ENCODE assay signal across 1 cellular context in the genomic region with DNA sequence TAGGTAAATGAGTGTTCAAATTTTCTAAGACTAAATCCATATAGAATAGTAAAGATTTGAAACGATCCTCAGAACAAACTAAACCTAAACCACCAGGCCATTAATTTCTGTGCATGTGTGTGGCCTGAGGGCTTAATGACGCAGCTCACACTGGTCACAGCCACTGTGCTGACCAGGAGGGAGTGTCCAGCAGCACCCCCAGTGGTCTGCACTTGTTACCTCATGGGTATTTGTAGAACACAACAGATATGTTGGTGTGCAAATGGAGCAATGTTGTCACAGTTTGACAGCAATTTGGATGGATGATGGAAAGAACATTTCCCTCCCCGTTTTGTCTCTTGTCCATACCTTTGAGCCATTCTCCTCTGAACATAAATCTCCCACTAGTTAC.
TF ChIP-seq lines count a peak whose summit lies in the region.

No MANE protein-coding gene starts in this region.

TF ChIP-seq in HCT116, 20 proteins besides CTCF, POLR2A, EP300 and RAD21 (continued from another document):
- TF ChIP-seq ZNF274 (IDR thresholded peaks at IDR 0.05; ENCODE audit: low read depth, low read length) = no peak
